ENCODE assay signal across 8 cellular contexts in genomic region chr2:27033253-27033852, GRCh38. TPM values are rescaled to one million over a fixed set of nuclear protein-coding genes. Genes with fewer than 3 reads are reported as not detected.
DNase-seq lines count a peak whose midpoint lies in the region; ATAC-seq and TF ChIP-seq lines count a peak whose summit lies in the region.

No MANE protein-coding gene starts in this region.

- H3K9me3 ChIP-seq in ascending aorta (no peaks in the 10 kb centered on the region), vagina (no peaks in the 10 kb centered on the region)

- TF ChIP-seq POLR2A in lower leg skin (IDR thresholded peaks at IDR 0.05) (no peak), vagina (IDR thresholded peaks at IDR 0.05) (no peak)

- WGBS in lower leg skin, 2 donors = 2 to 11% methylated on average over 7 to 10 of the region's 11 CpGs

- TF ChIP-seq CTCF in AG10803 (conservative IDR thresholded peaks at IDR 0.05; ENCODE audit: low read length) (no peak), ascending aorta (IDR thresholded peaks at IDR 0.05) (no peak), lower leg skin (IDR thresholded peaks at IDR 0.05) (no peak), vagina (IDR thresholded peaks at IDR 0.05) (no peak)

- peaks cover 29 to 37% of the 10 kb centered on the region in 2 donors for H3K36me3 ChIP-seq in ascending aorta
- H3K36me3 ChIP-seq in vagina = peaks cover 0 to 34% of the 10 kb centered on the region in 2 donors

- peaks cover 5 to 18% of the 10 kb centered on the region in 2 donors for H3K4me1 ChIP-seq in ascending aorta
- peaks cover 28% of the 10 kb centered on the region for H3K4me1 ChIP-seq in vagina

- peak; percentile 6 for ATAC-seq in HG02981 (IDR thresholded peaks at IDR 0.05; ENCODE audit: unreplicated experiment)

- DNase-seq in AG10803 (ENCODE audit: low read depth) = no peak
- no peak for DNase-seq in ascending aorta (ENCODE audit: low spot score in 2 of 2)
- no peak for DNase-seq in lower leg skin (ENCODE audit: low spot score in 2 of 2)
- no peak for DNase-seq in vagina (ENCODE audit: extremely low spot score in 2 of 2)
- no peak for DNase-seq in SKM-1 (lab: John Stamatoyannopoulos, UW; ENCODE audit: unreplicated experiment)
- DNase-seq in NCI-H748 (lab: John Stamatoyannopoulos, UW; ENCODE audit: unreplicated experiment) = no peak
- DNase-seq in NCI-H82 (lab: John Stamatoyannopoulos, UW) = no peak

- H3K4me3 ChIP-seq in AG10803 (ENCODE audit: low read length) = peak overlapping the region; percentile 81
- peak overlapping the region; percentile 59 to 92 for H3K4me3 ChIP-seq in ascending aorta
- peak overlapping the region; percentile 87 for H3K4me3 ChIP-seq in lower leg skin (ENCODE audit: low read depth, poor library complexity, severe bottlenecking)
- peak overlapping the region; percentile 81 to 85 for H3K4me3 ChIP-seq in vagina

- H3K27me3 ChIP-seq in ascending aorta = no peaks in the 10 kb centered on the region
- no peaks in the 10 kb centered on the region for H3K27me3 ChIP-seq in vagina

- H3K27ac ChIP-seq in ascending aorta (peak overlapping the region; percentile 78 to 91), vagina (peak overlapping the region; percentile 79)

- intact Hi-C loops in ascending aorta (cut with DNase I) = loop anchor here (1.0 to 5.0 kb wide), 4 partner anchors 17 to 99 kb away; partner anchors contain the start of genes MAPRE3, OST4 and PREB
- intact Hi-C loops in lower leg skin (cut with DNase I; ENCODE audit: low total_unique reads) = no loop called here
- intact Hi-C loops in vagina (cut with DNase I) = loop anchor here (10.0 kb wide), 1 partner anchor 51 kb away; the partner anchor contains the start of gene KHK

RNA-seq across cellular contexts. Expression of gene TMEM214, which starts 0.6 kb away (rescaled TPM):
- 74.1 TPM for total RNA-seq in ascending aorta
- total RNA-seq in lower leg skin = 10 to 100 TPM; 30.3 to 43.9 (median 32.0) TPM
- 53.3 TPM for total RNA-seq in vagina

RNA-seq across cellular contexts. Expression of gene AGBL5, which starts 18.1 kb away (rescaled TPM):
- total RNA-seq in ascending aorta = 2.1 TPM
- total RNA-seq in lower leg skin = 10 to 100 TPM in 3 of 4 donors, 1 to 10 TPM in 1; 9.4 to 17.0 (median 16.4) TPM
- total RNA-seq in vagina = 8.8 TPM

RNA-seq across cellular contexts. Expression of gene OST4, which starts 38.1 kb away (rescaled TPM):
- total RNA-seq in ascending aorta (158 TPM), lower leg skin (100 to 1,000 TPM; 144 to 236 (median 195) TPM), vagina (269 TPM)

RNA-seq across cellular contexts. Expression of gene EMILIN1, which starts 45.1 kb away (rescaled TPM):
- total RNA-seq in ascending aorta = 301 TPM
- total RNA-seq in lower leg skin = 10 to 100 TPM in 1 of 4 donors, 1 to 10 TPM in 3; 3.6 to 17.9 (median 7.9) TPM
- total RNA-seq in vagina = 100 TPM

RNA-seq across cellular contexts. Expression of gene KHK, which starts 53.2 kb away (rescaled TPM):
- total RNA-seq in ascending aorta = 0.85 TPM
- total RNA-seq in lower leg skin = 10 to 100 TPM in 1 of 4 donors, 1 to 10 TPM in 3; 2.5 to 10.4 (median 3.3) TPM
- total RNA-seq in vagina = 9.3 TPM
